1 cellular context compared by ENCODE assay signal in genomic region chr17:2897605-2898004, GRCh38.
TF ChIP-seq lines count a peak whose summit lies in the region.

No MANE protein-coding gene starts in this region.

TF ChIP-seq in GM23338, 12 proteins besides CTCF, POLR2A, EP300 and RAD21 (continued from another document):
- TF ChIP-seq ZNF462 (CRISPR knock-in tag; IDR thresholded peaks at IDR 0.05), result no peak
- TF ChIP-seq EZH2 (IDR thresholded peaks at IDR 0.05; ENCODE audit: low read depth, unreplicated experiment), result no peak
